14 cellular contexts compared by ENCODE assay signal in genomic region chr15:22989576-22990477, GRCh38. TPM values are rescaled to one million over a fixed set of nuclear protein-coding genes. Genes with fewer than 3 reads are reported as not detected.
DNase-seq lines count a peak whose midpoint lies in the region; ATAC-seq, FAIRE-seq and TF ChIP-seq lines count a peak whose summit lies in the region.
"Had no signal": no experiment of that assay in that cellular context is flagged by ENCODE, and none has a peak within 500 bp of the region (broad histone marks: within the 10 kb centered on the region; RNA-seq: fewer than 3 reads in every experiment).

No MANE protein-coding gene starts in this region.

- H3K9me3 ChIP-seq in kidney (ENCODE audit: control insufficient read depth in 1 of 2, low read length in 2 of 2), result no peaks in the 10 kb centered on the region

- no TSS peak for BruUV-seq in Calu3 (replicated peaks; lab: Mats Ljungman, UMichigan)

- no peak overlapping the region for H3K9ac ChIP-seq in kidney (ENCODE audit: low read length in 2 of 2)

- no peaks in the 10 kb centered on the region for H3K4me1 ChIP-seq in GM23338 (ENCODE audit: insufficient read depth)
- H3K4me1 ChIP-seq in kidney (ENCODE audit: control insufficient read depth in 1 of 2, insufficient read depth in 1 of 2, low read depth in 1 of 2, low read length in 2 of 2), result no peaks in the 10 kb centered on the region

- intact Hi-C loops in kidney (cut with DNase I), result no loop called here
- intact Hi-C loops in activated T-helper 1 cell treated with anti-CD3 and anti-CD28 coated beads, Interleukin-12 subunit alpha, Interleukin-12 subunit beta, Interleukin-2, Interleukin-4 antibody, amounts not matched to agents 30 ng/mL and 10 ng/mL and 1 ng/mL, durations not matched to agents 14 hours and 24 hours and 36 hours (cut with micrococcal nuclease), result no loop called here
- intact Hi-C loops in Calu3 (cut with micrococcal nuclease; ENCODE audit: unreplicated experiment), result no loop called here

- no peaks in the 10 kb centered on the region for H3K9me2 ChIP-seq in GM23338 (ENCODE audit: insufficient read depth)

- H3K27ac Mint-ChIP-seq in GM23338, result no peak overlapping the region
- no peak overlapping the region; the same call in 1 of the 2 replicates for H3K27ac Mint-ChIP-seq in WTC11
- H3K27ac Mint-ChIP-seq in activated T-helper 1 cell treated with anti-CD3 and anti-CD28 coated beads, Interleukin-12 subunit alpha, Interleukin-12 subunit beta, Interleukin-2, Interleukin-4 antibody, amounts not matched to agents 30 ng/mL and 10 ng/mL and 1 ng/mL, durations not matched to agents 14 hours and 24 hours and 36 hours, result no peak overlapping the region
- H3K27ac Mint-ChIP-seq in Calu3 (ENCODE audit: unreplicated experiment), result no peak overlapping the region
- H3K27ac Mint-ChIP-seq: activated naive CD4-positive, alpha-beta T cell treated with anti-CD3 and anti-CD28 coated beads, Interleukin-2, amount 50 U/mL, for 72 hours had no signal

- H2AFZ ChIP-seq in GM23338, result no peak overlapping the region

- H3K36me3 ChIP-seq in GM23338 (ENCODE audit: insufficient read depth) (no peaks in the 10 kb centered on the region; the same call in 1 of the 2 replicates), kidney (ENCODE audit: control insufficient read depth in 1 of 2, insufficient read depth in 2 of 2, low read length in 2 of 2) (peaks cover 2 to 7% of the 10 kb centered on the region in 2 donors)

- H3K4me3 ChIP-seq in AG10803 (ENCODE audit: low read length), result no peak overlapping the region
- H3K4me3 ChIP-seq in GM23338, result no peak overlapping the region
- no peak overlapping the region for H3K4me3 ChIP-seq in kidney (ENCODE audit: low read length in 2 of 2)

- POLR2A ChIA-PET in WTC11 (lab: Charles Lee), result no interaction called here

- H3K9me3 Mint-ChIP-seq in GM23338 (no peaks in the 10 kb centered on the region), WTC11 (no peaks in the 10 kb centered on the region), Calu3 (ENCODE audit: low read depth, unreplicated experiment) (no peaks in the 10 kb centered on the region)
- H3K9me3 Mint-ChIP-seq in activated T-helper 1 cell treated with anti-CD3 and anti-CD28 coated beads, Interleukin-12 subunit alpha, Interleukin-12 subunit beta, Interleukin-2, Interleukin-4 antibody, amounts not matched to agents 30 ng/mL and 10 ng/mL and 1 ng/mL, durations not matched to agents 14 hours and 24 hours and 36 hours, result no peaks in the 10 kb centered on the region
- H3K9me3 Mint-ChIP-seq: activated naive CD4-positive, alpha-beta T cell treated with anti-CD3 and anti-CD28 coated beads, Interleukin-2, amount 50 U/mL, for 72 hours had no signal

- no peak for FAIRE-seq in kidney (lab: Jason Lieb, UNC)

- TF ChIP-seq CTCF in AG10803 (conservative IDR thresholded peaks at IDR 0.05; ENCODE audit: low read length) (no peak), GM23338 (conservative IDR thresholded peaks at IDR 0.05; ENCODE audit: low read depth in 2 of 2) (0 out of 4 replicates have a peak, but pooled peaks of 1 of the 2 experiments have one; percentile 5), WTC11 (IDR thresholded peaks at IDR 0.05) (no peak), kidney (IDR thresholded peaks at IDR 0.05; ENCODE audit: borderline replicate concordance, extremely low read depth, insufficient read depth) (no peak), Calu3 (IDR thresholded peaks at IDR 0.05; ENCODE audit: unreplicated experiment) (no peak)

- H3K27ac ChIP-seq in GM23338 (ENCODE audit: low read depth) (no peak overlapping the region), kidney (ENCODE audit: low read depth in 2 of 2, low read length in 2 of 2) (no peak overlapping the region)

- no peaks in the 10 kb centered on the region for H3K79me2 ChIP-seq in GM23338 (replicated peaks; ENCODE audit: insufficient read depth)

- ATAC-seq in GM23338, result peak; percentile 32
- peak; percentile 32; the same call in 1 of the 2 replicates for ATAC-seq in WTC11
- ATAC-seq: activated CD4-positive, CD25-positive, alpha-beta regulatory T cell treated with anti-CD3 and anti-CD28 coated beads, Interleukin-2, amount 50 U/mL, for 24 hours; activated naive CD4-positive, alpha-beta T cell treated with anti-CD3 and anti-CD28 coated beads, Interleukin-2, amount 50 U/mL, for 72 hours had no signal

- H3K4me2 ChIP-seq in GM23338, result no peak overlapping the region

- H3K4me1 Mint-ChIP-seq in GM23338 (no peaks in the 10 kb centered on the region), WTC11 (no peaks in the 10 kb centered on the region), Calu3 (ENCODE audit: low read depth, unreplicated experiment) (no peaks in the 10 kb centered on the region)
- no peaks in the 10 kb centered on the region for H3K4me1 Mint-ChIP-seq in activated T-helper 1 cell treated with anti-CD3 and anti-CD28 coated beads, Interleukin-12 subunit alpha, Interleukin-12 subunit beta, Interleukin-2, Interleukin-4 antibody, amounts not matched to agents 30 ng/mL and 10 ng/mL and 1 ng/mL, durations not matched to agents 14 hours and 24 hours and 36 hours (ENCODE audit: low read depth)

- CTCF ChIA-PET in WTC11 (lab: Charles Lee), result no interaction called here
- CTCF ChIA-PET in Calu3 (lab: Charles Lee), result no interaction called here

- peak; percentile 15 for DNase-seq in AG10803 (ENCODE audit: low read depth)
- no peak for DNase-seq in GM23338 (ENCODE audit: low spot score)
- DNase-seq in WTC11 (ENCODE audit: low spot score), result no peak
- DNase-seq in mesenteric fat pad (ENCODE audit: low spot score), result peak; percentile 28
- DNase-seq in kidney, result no peak
- DNase-seq in activated T-helper 1 cell treated with anti-CD3 and anti-CD28 coated beads, Interleukin-12 subunit alpha, Interleukin-12 subunit beta, Interleukin-2, Interleukin-4 antibody, amounts not matched to agents 30 ng/mL and 10 ng/mL and 1 ng/mL, durations not matched to agents 14 hours and 24 hours and 36 hours (ENCODE audit: low spot score), result no peak
- DNase-seq in foreskin melanocyte, result no peak
- no peak for DNase-seq in Calu3
- DNase-seq: activated CD8-positive, alpha-beta memory T cell treated with anti-CD3 and anti-CD28 coated beads, Interleukin-2, amount 50 U/mL, for 4 hours; AML-193; effector memory CD4-positive, alpha-beta T cell; NCI-H1105 had no signal

- H3K4me3 Mint-ChIP-seq in GM23338 (no peak overlapping the region), WTC11 (no peak overlapping the region), Calu3 (ENCODE audit: low read depth, unreplicated experiment) (no peak overlapping the region)
- H3K4me3 Mint-ChIP-seq in activated T-helper 1 cell treated with anti-CD3 and anti-CD28 coated beads, Interleukin-12 subunit alpha, Interleukin-12 subunit beta, Interleukin-2, Interleukin-4 antibody, amounts not matched to agents 30 ng/mL and 10 ng/mL and 1 ng/mL, durations not matched to agents 14 hours and 24 hours and 36 hours, result no peak overlapping the region

- peaks cover 7% of the 10 kb centered on the region; the same call in 2 of the 3 replicates for H3K36me3 Mint-ChIP-seq in GM23338 (ENCODE audit: low read depth)
- H3K36me3 Mint-ChIP-seq in WTC11, result peaks cover 6% of the 10 kb centered on the region; the same call in 1 of the 2 replicates
- peaks cover 5% of the 10 kb centered on the region for H3K36me3 Mint-ChIP-seq in activated T-helper 1 cell treated with anti-CD3 and anti-CD28 coated beads, Interleukin-12 subunit alpha, Interleukin-12 subunit beta, Interleukin-2, Interleukin-4 antibody, amounts not matched to agents 30 ng/mL and 10 ng/mL and 1 ng/mL, durations not matched to agents 14 hours and 24 hours and 36 hours (ENCODE audit: low read depth)
- H3K36me3 Mint-ChIP-seq in Calu3 (ENCODE audit: insufficient read depth, unreplicated experiment), result no peaks in the 10 kb centered on the region
- H3K36me3 Mint-ChIP-seq: activated naive CD4-positive, alpha-beta T cell treated with anti-CD3 and anti-CD28 coated beads, Interleukin-2, amount 50 U/mL, for 72 hours had no signal

- H3K27me3 Mint-ChIP-seq in GM23338 (ENCODE audit: insufficient read depth, low read depth, poor library complexity), result peaks cover 11% of the 10 kb centered on the region
- H3K27me3 Mint-ChIP-seq in WTC11 (ENCODE audit: low read depth), result no peaks in the 10 kb centered on the region
- H3K27me3 Mint-ChIP-seq in activated T-helper 1 cell treated with anti-CD3 and anti-CD28 coated beads, Interleukin-12 subunit alpha, Interleukin-12 subunit beta, Interleukin-2, Interleukin-4 antibody, amounts not matched to agents 30 ng/mL and 10 ng/mL and 1 ng/mL, durations not matched to agents 14 hours and 24 hours and 36 hours (ENCODE audit: insufficient read depth), result no peaks in the 10 kb centered on the region
- no peaks in the 10 kb centered on the region for H3K27me3 Mint-ChIP-seq in Calu3 (ENCODE audit: unreplicated experiment)

- H4K20me1 ChIP-seq in GM23338 (replicated peaks; ENCODE audit: insufficient read depth), result no peaks in the 10 kb centered on the region

- H3K27me3 ChIP-seq in GM23338 (ENCODE audit: insufficient read depth), result no peaks in the 10 kb centered on the region

- H3F3A ChIP-seq in GM23338 (replicated peaks; ENCODE audit: low read depth), result no peaks in the 10 kb centered on the region

TF ChIP-seq in WTC11, 78 proteins besides CTCF, POLR2A, EP300 and RAD21 (continues in another document):
- no peak for TF ChIP-seq ZNF263 (CRISPR knock-in tag; IDR thresholded peaks at IDR 0.05; ENCODE audit: low read depth)

RNA-seq across cellular contexts. Expression of gene CYFIP1, which starts 9.7 kb away (rescaled TPM):
- 68.8 and 73.9 TPM in 2 replicates for total RNA-seq in GM23338 (2014; rRNA removed; shearing (Covaris generic))
- polyA plus RNA-seq in GM23338 (2016; fragmentation: Nextera tagmentation; extraction: Ambion mirVana) (19.8 and 20.0 TPM in 2 replicates), kidney (ENCODE audit: insufficient read depth, low read depth, low replicate concordance) (32.3 TPM)
- total RNA-seq in WTC11 (2021) (79.2 to 85.7 TPM (median 80.0 TPM) in 3 replicates), mesenteric fat pad (138 TPM), kidney (143 TPM), Calu3 (2022) (53.7 and 60.1 TPM in 2 replicates)
- 50.7 and 57.5 TPM in 2 replicates for total RNA-seq in activated T-helper 1 cell treated with anti-CD3 and anti-CD28 coated beads, Interleukin-12 subunit alpha, Interleukin-12 subunit beta, Interleukin-2, Interleukin-4 antibody, amounts not matched to agents 30 ng/mL and 10 ng/mL and 1 ng/mL, durations not matched to agents 14 hours and 24 hours and 36 hours

RNA-seq across cellular contexts. Expression of gene TUBGCP5, which starts 49.5 kb away (rescaled TPM):
- total RNA-seq in GM23338 (2014; rRNA removed; shearing (Covaris generic)), result 12.8 and 21.7 TPM in 2 replicates
- polyA plus RNA-seq in GM23338 (2016; fragmentation: Nextera tagmentation; extraction: Ambion mirVana) (7.7 and 12.0 TPM in 2 replicates), kidney (ENCODE audit: insufficient read depth, low read depth, low replicate concordance) (4.7 TPM)
- total RNA-seq in WTC11 (2021) (17.1 to 20.5 TPM (median 18.8 TPM) in 3 replicates), mesenteric fat pad (16.3 TPM), kidney (19.1 TPM), Calu3 (2022) (6.8 and 7.8 TPM in 2 replicates)
- 22.3 and 25.9 TPM in 2 replicates for total RNA-seq in activated T-helper 1 cell treated with anti-CD3 and anti-CD28 coated beads, Interleukin-12 subunit alpha, Interleukin-12 subunit beta, Interleukin-2, Interleukin-4 antibody, amounts not matched to agents 30 ng/mL and 10 ng/mL and 1 ng/mL, durations not matched to agents 14 hours and 24 hours and 36 hours

Comparison
In these comparisons a context has a peak if more than half of its experiments do, and no peak if none do; other contexts are left out.
1. DNase-seq: peak in AG10803 (single experiment) and mesenteric fat pad (single experiment); none in GM23338 (single experiment), WTC11 (single experiment), kidney (single experiment), activated T-helper 1 cell treated with anti-CD3 and anti-CD28 coated beads, Interleukin-12 subunit alpha, Interleukin-12 subunit beta, Interleukin-2, Interleukin-4 antibody, amounts not matched to agents 30 ng/mL and 10 ng/mL and 1 ng/mL, durations not matched to agents 14 hours and 24 hours and 36 hours (single experiment), foreskin melanocyte (single experiment) and Calu3 (single experiment).